ENCODE assay signal across 13 cellular contexts in the genomic region with DNA sequence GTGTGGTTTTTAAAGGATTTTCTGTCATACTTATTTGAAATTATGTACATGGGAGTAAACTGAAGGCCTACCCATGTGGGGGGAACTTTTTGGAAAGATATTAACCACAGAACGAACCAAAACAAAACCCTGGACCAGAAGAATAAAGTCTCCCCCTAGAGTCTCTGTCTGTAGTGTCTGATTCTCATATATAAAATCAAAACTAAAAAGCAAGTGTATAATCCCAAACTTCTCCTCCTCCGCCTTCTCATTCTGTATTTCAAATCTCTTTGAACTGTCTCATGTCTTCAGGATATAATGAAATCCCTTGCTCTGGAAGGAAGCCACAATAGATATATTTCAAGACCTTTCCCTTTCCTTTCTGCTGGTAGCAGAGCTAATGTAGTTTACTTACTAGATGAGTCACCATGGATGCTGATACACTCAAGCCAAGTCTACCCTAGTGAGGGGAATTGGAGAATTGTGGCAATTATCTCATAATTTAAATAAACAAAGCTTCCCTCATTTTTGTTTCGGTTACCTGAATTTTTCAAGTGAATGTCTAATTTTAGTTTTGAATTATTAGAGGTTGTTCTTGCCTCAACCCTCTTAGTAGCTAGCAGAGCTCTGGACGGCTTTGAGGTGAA. TPM values are rescaled to one million over a fixed set of nuclear protein-coding genes. Genes with fewer than 3 reads are reported as not detected.
DNase-seq lines count a peak whose midpoint lies in the region; ATAC-seq and TF ChIP-seq lines count a peak whose summit lies in the region.
"Had no signal": no experiment of that assay in that cellular context is flagged by ENCODE, and none has a peak within 500 bp of the region (broad histone marks: within the 10 kb centered on the region; RNA-seq: fewer than 3 reads in every experiment).

No MANE protein-coding gene starts in this region.

- no peaks in the 10 kb centered on the region for H3K27me3 Mint-ChIP-seq in nephron progenitor cell (ENCODE audit: low read depth, poor library complexity)

- no peak overlapping the region for H3K4me3 ChIP-seq in epithelial cell of esophagus (ENCODE audit: low read length)
- H3K4me3 ChIP-seq: breast epithelium, esophagus squamous epithelium, lower lobe of right lung, upper lobe of left lung had no signal

- peaks cover 40% of the 10 kb centered on the region for H3K4me1 Mint-ChIP-seq in nephron progenitor cell

- no peak for TF ChIP-seq CTCF in epithelial cell of esophagus (IDR thresholded peaks at IDR 0.05; ENCODE audit: insufficient read depth, low read depth, low read length, missing control alignments)
- TF ChIP-seq CTCF in omental fat pad (IDR thresholded peaks at IDR 0.05): no peak
- TF ChIP-seq CTCF in nephron progenitor cell (IDR thresholded peaks at IDR 0.05): no peak

- no peak overlapping the region for H3K27ac Mint-ChIP-seq in nephron progenitor cell
- H3K27ac Mint-ChIP-seq: activated T-cell treated with anti-CD3 and anti-CD28 coated beads, Interleukin-2, amount 50 U/mL, for 24 hours had no signal

- DNase-seq in EH (ENCODE audit: low read depth): peak; percentile 44
- peak; percentile 79 for DNase-seq in NCI-H226
- DNase-seq in epithelial cell of esophagus (ENCODE audit: low read depth): peak; percentile 29
- DNase-seq in omental fat pad (ENCODE audit: low spot score): no peak
- DNase-seq in nephron progenitor cell: no peak
- no peak for DNase-seq in putamen (ENCODE audit: low spot score)
- DNase-seq in NCI-H1436 (lab: John Stamatoyannopoulos, UW): no peak
- no peak for DNase-seq in stimulated activated CD4-positive, alpha-beta T cell treated with anti-CD3 and anti-CD28 coated beads, Interleukin-15, amount 100 ng/mL, for 24 hours
- DNase-seq: activated T-cell treated with anti-CD3 and anti-CD28 coated beads, Interleukin-2, amount 50 U/mL, for 24 hours; esophagus squamous epithelium; lower lobe of right lung; upper lobe of left lung had no signal

- H3K9me3 Mint-ChIP-seq in nephron progenitor cell: peaks cover 8% of the 10 kb centered on the region
- H3K9me3 Mint-ChIP-seq: activated T-cell treated with anti-CD3 and anti-CD28 coated beads, Interleukin-2, amount 50 U/mL, for 24 hours had no signal

- no peaks in the 10 kb centered on the region for H3K36me3 Mint-ChIP-seq in nephron progenitor cell (ENCODE audit: low read depth)

- no peak overlapping the region for H3K4me3 Mint-ChIP-seq in nephron progenitor cell
- H3K4me3 Mint-ChIP-seq: activated T-cell treated with anti-CD3 and anti-CD28 coated beads, Interleukin-2, amount 50 U/mL, for 24 hours had no signal

- peak; percentile 93 for ATAC-seq in omental fat pad (ENCODE audit: low FRiP score)

RNA-seq across cellular contexts. Expression of a gene that starts 33.5 kb away (rescaled TPM):
- 10 to 100 TPM; 21.4 to 34.8 (median 22.3) TPM for total RNA-seq in omental fat pad

RNA-seq across cellular contexts. Expression of a gene that starts 40.9 kb away (rescaled TPM):
- total RNA-seq in omental fat pad: 10 to 100 TPM in 2 of 4 donors, 1 to 10 TPM in 2; 5.3 to 15.9 (median 9.7) TPM

Comparison
In these comparisons a context has a peak if more than half of its experiments do, and no peak if none do; other contexts are left out.
1. DNase-seq: peak in EH (single experiment), NCI-H226 (single experiment) and epithelial cell of esophagus (single experiment); none in omental fat pad (single experiment), nephron progenitor cell (single experiment), putamen (single experiment), NCI-H1436 (single experiment) and stimulated activated CD4-positive, alpha-beta T cell treated with anti-CD3 and anti-CD28 coated beads, Interleukin-15, amount 100 ng/mL, for 24 hours (single experiment).